1 cellular context compared by ENCODE assay signal in the genomic region with DNA sequence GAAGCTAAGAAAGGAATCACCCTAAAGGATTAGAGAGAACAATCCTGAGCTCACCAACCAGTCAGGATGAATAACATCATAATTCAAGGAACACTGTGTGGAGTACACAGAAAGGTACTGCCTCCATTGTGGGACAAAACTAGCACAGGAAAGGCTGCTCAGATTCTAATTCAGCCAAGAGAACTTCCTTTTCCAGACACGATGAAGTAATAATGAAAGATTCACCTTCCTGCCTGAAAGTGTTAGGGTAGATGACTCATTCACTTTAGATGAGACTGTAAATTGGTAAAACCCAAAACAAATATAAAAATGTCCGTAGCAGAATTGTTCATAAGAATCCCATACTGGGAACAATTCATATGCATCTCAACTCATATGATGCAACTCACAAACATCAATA.
TF ChIP-seq lines count a peak whose summit lies in the region.

No MANE protein-coding gene starts in this region.

TF ChIP-seq in SK-N-SH treated with all-trans-retinoic acid at 6 μM for 48 hours, 23 proteins besides CTCF, POLR2A, EP300 and RAD21 (continued from another document):
- TF ChIP-seq, protein P1, sequence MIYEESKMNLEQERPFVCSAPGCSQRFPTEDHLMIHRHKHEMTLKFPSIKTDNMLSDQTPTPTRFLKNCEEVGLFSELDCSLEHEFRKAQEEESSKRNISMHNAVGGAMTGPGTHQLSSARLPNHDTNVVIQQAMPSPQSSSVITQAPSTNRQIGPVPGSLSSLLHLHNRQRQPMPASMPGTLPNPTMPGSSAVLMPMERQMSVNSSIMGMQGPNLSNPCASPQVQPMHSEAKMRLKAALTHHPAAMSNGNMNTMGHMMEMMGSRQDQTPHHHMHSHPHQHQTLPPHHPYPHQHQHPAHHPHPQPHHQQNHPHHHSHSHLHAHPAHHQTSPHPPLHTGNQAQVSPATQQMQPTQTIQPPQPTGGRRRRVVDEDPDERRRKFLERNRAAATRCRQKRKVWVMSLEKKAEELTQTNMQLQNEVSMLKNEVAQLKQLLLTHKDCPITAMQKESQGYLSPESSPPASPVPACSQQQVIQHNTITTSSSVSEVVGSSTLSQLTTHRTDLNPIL (CRISPR knock-in tag; IDR thresholded peaks at IDR 0.05; ENCODE audit: low read depth), result no peak
- no peak for TF ChIP-seq CSDC2 (CRISPR knock-in tag; IDR thresholded peaks at IDR 0.05)
- TF ChIP-seq, protein P2, sequence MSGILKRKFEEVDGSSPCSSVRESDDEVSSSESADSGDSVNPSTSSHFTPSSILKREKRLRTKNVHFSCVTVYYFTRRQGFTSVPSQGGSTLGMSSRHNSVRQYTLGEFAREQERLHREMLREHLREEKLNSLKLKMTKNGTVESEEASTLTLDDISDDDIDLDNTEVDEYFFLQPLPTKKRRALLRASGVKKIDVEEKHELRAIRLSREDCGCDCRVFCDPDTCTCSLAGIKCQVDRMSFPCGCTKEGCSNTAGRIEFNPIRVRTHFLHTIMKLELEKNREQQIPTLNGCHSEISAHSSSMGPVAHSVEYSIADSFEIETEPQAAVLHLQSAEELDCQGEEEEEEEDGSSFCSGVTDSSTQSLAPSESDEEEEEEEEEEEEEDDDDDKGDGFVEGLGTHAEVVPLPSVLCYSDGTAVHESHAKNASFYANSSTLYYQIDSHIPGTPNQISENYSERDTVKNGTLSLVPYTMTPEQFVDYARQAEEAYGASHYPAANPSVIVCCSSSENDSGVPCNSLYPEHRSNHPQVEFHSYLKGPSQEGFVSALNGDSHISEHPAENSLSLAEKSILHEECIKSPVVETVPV (CRISPR knock-in tag; IDR thresholded peaks at IDR 0.05), result no peak
- no peak for TF ChIP-seq ZNF70 (CRISPR knock-in tag; IDR thresholded peaks at IDR 0.05)
- TF ChIP-seq ESRRG (CRISPR knock-in tag; IDR thresholded peaks at IDR 0.05), result no peak
- TF ChIP-seq ISL1 (CRISPR knock-in tag; IDR thresholded peaks at IDR 0.05), result no peak
- TF ChIP-seq OSR1 (CRISPR knock-in tag; IDR thresholded peaks at IDR 0.05), result no peak
- no peak for TF ChIP-seq RARB (CRISPR knock-in tag; IDR thresholded peaks at IDR 0.05)
- no peak for TF ChIP-seq ZNF8 (CRISPR knock-in tag; IDR thresholded peaks at IDR 0.05)
